ENCODE assay signal across 21 cellular contexts in the genomic region with DNA sequence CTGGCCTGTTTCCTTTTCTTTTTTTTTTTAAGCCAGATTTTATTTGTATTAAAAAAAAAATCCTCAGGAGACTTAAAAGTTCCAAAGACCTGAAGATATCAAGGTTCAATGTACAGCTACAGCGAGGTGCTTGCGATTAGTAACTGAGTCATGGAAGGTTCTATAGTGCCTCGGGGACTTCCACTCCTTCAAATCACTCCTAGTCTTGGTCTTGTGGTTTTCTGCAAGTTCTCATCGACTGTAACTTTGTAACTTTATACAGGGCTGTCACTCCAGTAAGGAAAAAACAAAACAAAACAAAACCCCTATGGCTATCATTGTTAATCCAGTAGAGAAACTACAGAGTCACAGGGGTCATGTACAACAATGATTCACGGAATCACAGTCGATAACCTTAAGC. TPM values are rescaled to one million over a fixed set of nuclear protein-coding genes. Genes with fewer than 3 reads are reported as not detected.
DNase-seq lines count a peak whose midpoint lies in the region; ATAC-seq and TF ChIP-seq lines count a peak whose summit lies in the region.
"Had no signal": no experiment of that assay in that cellular context is flagged by ENCODE, and none has a peak within 500 bp of the region (broad histone marks: within the 10 kb centered on the region; RNA-seq: fewer than 3 reads in every experiment).

No MANE protein-coding gene starts in this region.

- peaks cover 5% of the 10 kb centered on the region for H3K27me3 Mint-ChIP-seq in activated T-helper 17 cell treated with anti-CD3 and anti-CD28 coated beads, Interleukin-2, amount 50 U/mL, for 72 hours
- H3K27me3 Mint-ChIP-seq in type B pancreatic cell = no peaks in the 10 kb centered on the region
- H3K27me3 Mint-ChIP-seq in activated T-cell treated with anti-CD3 and anti-CD28 coated beads, Interleukin-2, amount 50 U/mL, for 24 hours = peaks cover 7% of the 10 kb centered on the region

- whole genome bisulfite sequencing in hepatocyte (ENCODE audit: low lambda C conversion rate, missing lambda C conversion rate) = 51% methylated on average over 6 of the region's 6 CpGs

- H3K4me1 ChIP-seq in hepatocyte (ENCODE audit: insufficient read depth) = peaks cover 34% of the 10 kb centered on the region

- no peak overlapping the region for H3K4me3 ChIP-seq in hepatocyte

- H3K79me2 ChIP-seq in hepatocyte = no peaks in the 10 kb centered on the region

- no peaks in the 10 kb centered on the region for H3K9me3 ChIP-seq in hepatocyte (ENCODE audit: low read depth)

- ATAC-seq in activated T-helper 17 cell treated with anti-CD3 and anti-CD28 coated beads, Interleukin-2, amount 50 U/mL, for 72 hours (replicated peaks) = peak; percentile 73
- ATAC-seq in HG03469 (IDR thresholded peaks at IDR 0.05; ENCODE audit: unreplicated experiment) = no peak
- ATAC-seq: Panc1, SK-N-SH treated with all-trans-retinoic acid at 6 μM for 48 hours had no signal

- no peaks in the 10 kb centered on the region for H3K4me1 Mint-ChIP-seq in activated T-helper 17 cell treated with anti-CD3 and anti-CD28 coated beads, Interleukin-2, amount 50 U/mL, for 72 hours
- no peaks in the 10 kb centered on the region for H3K4me1 Mint-ChIP-seq in type B pancreatic cell (ENCODE audit: unreplicated experiment)
- no peaks in the 10 kb centered on the region for H3K4me1 Mint-ChIP-seq in activated T-cell treated with anti-CD3 and anti-CD28 coated beads, Interleukin-2, amount 50 U/mL, for 24 hours (ENCODE audit: low read depth)
- H3K4me1 Mint-ChIP-seq: CD4-positive, CD25-positive, alpha-beta regulatory T cell had no signal

- H2AFZ ChIP-seq in hepatocyte = no peak overlapping the region

- H3K9me3 Mint-ChIP-seq in activated T-helper 17 cell treated with anti-CD3 and anti-CD28 coated beads, Interleukin-2, amount 50 U/mL, for 72 hours = no peaks in the 10 kb centered on the region
- H3K9me3 Mint-ChIP-seq in type B pancreatic cell = no peaks in the 10 kb centered on the region
- no peaks in the 10 kb centered on the region for H3K9me3 Mint-ChIP-seq in activated T-cell treated with anti-CD3 and anti-CD28 coated beads, Interleukin-2, amount 50 U/mL, for 24 hours

- no peaks in the 10 kb centered on the region for H4K20me1 ChIP-seq in hepatocyte (ENCODE audit: insufficient read depth, poor library complexity, severe bottlenecking)

- H3K27ac Mint-ChIP-seq in activated T-helper 17 cell treated with anti-CD3 and anti-CD28 coated beads, Interleukin-2, amount 50 U/mL, for 72 hours = no peak overlapping the region
- peak overlapping the region; percentile 71 for H3K27ac Mint-ChIP-seq in type B pancreatic cell
- no peak overlapping the region for H3K27ac Mint-ChIP-seq in activated T-cell treated with anti-CD3 and anti-CD28 coated beads, Interleukin-2, amount 50 U/mL, for 24 hours
- H3K27ac Mint-ChIP-seq: CD4-positive, CD25-positive, alpha-beta regulatory T cell had no signal

- no peaks in the 10 kb centered on the region for H3K36me3 ChIP-seq in hepatocyte (replicated peaks; ENCODE audit: insufficient read depth, low read depth)

- TF ChIP-seq CTCF in hepatocyte (IDR thresholded peaks at IDR 0.05; ENCODE audit: poor library complexity) = no peak
- no peak for TF ChIP-seq CTCF in type B pancreatic cell (conservative IDR thresholded peaks at IDR 0.05)

- no peaks in the 10 kb centered on the region for H3K27me3 ChIP-seq in hepatocyte

- H3K4me3 Mint-ChIP-seq in activated T-helper 17 cell treated with anti-CD3 and anti-CD28 coated beads, Interleukin-2, amount 50 U/mL, for 72 hours = no peak overlapping the region
- no peak overlapping the region for H3K4me3 Mint-ChIP-seq in type B pancreatic cell
- H3K4me3 Mint-ChIP-seq in activated T-cell treated with anti-CD3 and anti-CD28 coated beads, Interleukin-2, amount 50 U/mL, for 24 hours = no peak overlapping the region
- H3K4me3 Mint-ChIP-seq: CD4-positive, CD25-positive, alpha-beta regulatory T cell had no signal

- H3K27ac ChIP-seq in hepatocyte = peak overlapping the region; percentile 89

- H3K4me2 ChIP-seq in hepatocyte = peak overlapping the region; percentile 56

- H3K36me3 Mint-ChIP-seq in activated T-helper 17 cell treated with anti-CD3 and anti-CD28 coated beads, Interleukin-2, amount 50 U/mL, for 72 hours (ENCODE audit: low read depth) = no peaks in the 10 kb centered on the region
- H3K36me3 Mint-ChIP-seq in type B pancreatic cell = no peaks in the 10 kb centered on the region
- no peaks in the 10 kb centered on the region for H3K36me3 Mint-ChIP-seq in activated T-cell treated with anti-CD3 and anti-CD28 coated beads, Interleukin-2, amount 50 U/mL, for 24 hours (ENCODE audit: low read depth)
- H3K36me3 Mint-ChIP-seq: CD4-positive, CD25-positive, alpha-beta regulatory T cell had no signal

- no peaks in the 10 kb centered on the region for H3K9me2 ChIP-seq in hepatocyte (replicated peaks; ENCODE audit: insufficient read depth)

- peak; percentile 22 for DNase-seq in HPDE6-E6E7 (ENCODE audit: extremely low spot score)
- DNase-seq in hepatocyte (ENCODE audit: low spot score) = no peak
- DNase-seq in type B pancreatic cell (ENCODE audit: extremely low spot score, unreplicated experiment) = no peak
- no peak for DNase-seq in NCI-H1694 (lab: John Stamatoyannopoulos, UW)
- no peak for DNase-seq in activated T-cell treated with anti-CD3 and anti-CD28 coated beads, Interleukin-2, amount 50 U/mL, for 24 hours
- DNase-seq: ACHN; CD4-positive, CD25-positive, alpha-beta regulatory T cell; DMS 273 treated with DMSO at 0.1 percent for 48 hours; HCEC 1CT; NCI-H1092 treated with DMSO at 0.1 percent for 48 hours; NCI-H1930; NCI-H2171; NCI-H446 treated with DMSO at 0.1 percent for 48 hours; NCI-H748 treated with DMSO at 0.1 percent for 48 hours; Right ventricle myocardium superior had no signal

RNA-seq across cellular contexts. Expression of gene SELENOP, which starts 39.7 kb away (rescaled TPM):
- total RNA-seq in activated T-helper 17 cell treated with anti-CD3 and anti-CD28 coated beads, Interleukin-2, amount 50 U/mL, for 72 hours = not detected
- 5,946 and 6,524 TPM in 2 replicates for total RNA-seq in hepatocyte
- 2,543 and 3,137 TPM in 2 replicates for polyA plus RNA-seq in hepatocyte
- total RNA-seq in type B pancreatic cell (ENCODE audit: low replicate concordance) = 65.5 and 96.2 TPM in 2 replicates
- total RNA-seq: Daoy, HT1080 had no signal

Comparison
In these comparisons a context has a peak if more than half of its experiments do, and no peak if none do; other contexts are left out.
1. RNA of gene SELENOP, which starts 39.7 kb away (total RNA-seq): 5,946 to 6,524 TPM in hepatocyte; 65.5 to 96.2 TPM in type B pancreatic cell and not detected in activated T-helper 17 cell treated with anti-CD3 and anti-CD28 coated beads, Interleukin-2, amount 50 U/mL, for 72 hours; every median in the first group is over 10 times any median in the second.